Comparison of ENCODE assay signal across 21 cellular contexts in the genomic region with DNA sequence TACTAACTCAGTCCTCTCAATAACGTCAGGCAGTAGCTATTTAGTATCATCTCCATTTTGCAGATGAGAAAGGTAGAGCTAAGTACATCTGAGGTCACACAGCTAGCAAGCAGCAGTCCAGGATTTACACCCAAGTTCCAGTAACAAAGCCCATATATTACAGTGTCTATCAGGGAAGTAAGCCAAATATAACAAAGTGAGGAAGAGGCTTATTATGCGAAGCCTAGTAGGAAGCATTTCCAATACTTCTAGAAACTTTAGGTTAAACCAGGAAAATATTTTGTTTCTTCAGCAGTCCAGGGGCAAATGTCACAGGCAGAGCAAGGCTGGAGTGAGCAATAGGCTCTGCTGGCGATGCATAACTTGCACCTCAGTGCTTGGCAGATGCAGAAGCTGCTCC. TPM values are rescaled to one million over a fixed set of nuclear protein-coding genes. Genes with fewer than 3 reads are reported as not detected.
DNase-seq lines count a peak whose midpoint lies in the region; ATAC-seq and TF ChIP-seq lines count a peak whose summit lies in the region.
"Had no signal": no experiment of that assay in that cellular context is flagged by ENCODE, and none has a peak within 500 bp of the region (broad histone marks: within the 10 kb centered on the region; RNA-seq: fewer than 3 reads in every experiment).

No MANE protein-coding gene starts in this region.

- no peaks in the 10 kb centered on the region for H3K9me3 Mint-ChIP-seq in osteocyte (ENCODE audit: unreplicated experiment)
- no peaks in the 10 kb centered on the region for H3K9me3 Mint-ChIP-seq in effector memory CD8-positive, alpha-beta T cell
- H3K9me3 Mint-ChIP-seq: CD14-positive monocyte had no signal

- peak overlapping the region; percentile 32 for H3K27ac Mint-ChIP-seq in osteocyte (ENCODE audit: unreplicated experiment)
- no peak overlapping the region for H3K27ac Mint-ChIP-seq in effector memory CD8-positive, alpha-beta T cell
- H3K27ac Mint-ChIP-seq: CD14-positive monocyte had no signal

- TF ChIP-seq CTCF in LNCaP clone FGC (IDR thresholded peaks at IDR 0.05; ENCODE audit: control insufficient read depth, extremely low read depth, insufficient read depth), result no peak
- TF ChIP-seq CTCF in osteocyte (IDR thresholded peaks at IDR 0.05), result no peak

- H3K27me3 Mint-ChIP-seq in osteocyte (ENCODE audit: unreplicated experiment), result no peaks in the 10 kb centered on the region
- peaks cover 56 to 85% of the 10 kb centered on the region in 2 donors for H3K27me3 Mint-ChIP-seq in effector memory CD8-positive, alpha-beta T cell

- H3K36me3 Mint-ChIP-seq in osteocyte (ENCODE audit: unreplicated experiment), result peaks cover 14% of the 10 kb centered on the region
- peaks cover 7% of the 10 kb centered on the region for H3K36me3 Mint-ChIP-seq in effector memory CD8-positive, alpha-beta T cell (ENCODE audit: insufficient read depth)
- H3K36me3 Mint-ChIP-seq: CD14-positive monocyte had no signal

- no peak for ATAC-seq in effector memory CD8-positive, alpha-beta T cell (replicated peaks)
- ATAC-seq in HG03045 (IDR thresholded peaks at IDR 0.05; ENCODE audit: unreplicated experiment), result no peak
- ATAC-seq: Right ventricle myocardium inferior had no signal

- H3K4me3 ChIP-seq in LNCaP clone FGC (ENCODE audit: low read depth, low read length), result no peak overlapping the region
- H3K4me3 ChIP-seq: MG63 had no signal

- DNase-seq in LNCaP clone FGC (ENCODE audit: low read depth) (peak; percentile 13), dermis blood vessel endothelial cell (peak; percentile 71), fibroblast of the conjunctiva (ENCODE audit: low read depth) (peak; percentile 10), osteocyte (ENCODE audit: extremely low spot score, unreplicated experiment) (no peak), Ammon's horn (ENCODE audit: low spot score) (no peak)
- no peak for DNase-seq in effector memory CD8-positive, alpha-beta T cell
- DNase-seq in activated CD4-positive, alpha-beta T cell treated with anti-CD3 and anti-CD28 coated beads for 4 hours, result no peak
- DNase-seq: AML-193, EL, GF-D8, Kasumi-1, MG63, NCI-H1417, NCI-H1694 treated with DMSO at 0.1 percent for 48 hours, NCI-H2081 treated with DMSO at 0.1 percent for 48 hours, NCI-H2171 treated with DMSO at 0.1 percent for 48 hours, NCI-H526, OCI-M1 had no signal

- H3K4me3 Mint-ChIP-seq in osteocyte (ENCODE audit: unreplicated experiment), result no peak overlapping the region
- H3K4me3 Mint-ChIP-seq in effector memory CD8-positive, alpha-beta T cell, result no peak overlapping the region
- H3K4me3 Mint-ChIP-seq: CD14-positive monocyte had no signal

- H3K4me1 Mint-ChIP-seq in osteocyte (ENCODE audit: unreplicated experiment), result peaks cover 24% of the 10 kb centered on the region
- H3K4me1 Mint-ChIP-seq in effector memory CD8-positive, alpha-beta T cell (ENCODE audit: low read depth in 2 of 2), result peaks cover 0 to 5% of the 10 kb centered on the region in 2 donors

RNA-seq across cellular contexts. Expression of gene NOC3L, which starts 53.9 kb away (rescaled TPM):
- total RNA-seq in dermis blood vessel endothelial cell, result 30.8 and 32.9 TPM in 2 replicates
- total RNA-seq in osteocyte, result 15.3 and 15.5 TPM in 2 replicates

Comparison
In these comparisons a context has a peak if more than half of its experiments do, and no peak if none do; other contexts are left out.
1. DNase-seq: peak in LNCaP clone FGC (single experiment), dermis blood vessel endothelial cell (single experiment) and fibroblast of the conjunctiva (single experiment); none in osteocyte (single experiment), effector memory CD8-positive, alpha-beta T cell (0 of 3), activated CD4-positive, alpha-beta T cell treated with anti-CD3 and anti-CD28 coated beads for 4 hours (0 of 2) and Ammon's horn (single experiment).